15 cellular contexts compared by ENCODE assay signal in genomic region chr3:47496892-47497291, GRCh38. TPM values are rescaled to one million over a fixed set of nuclear protein-coding genes. Genes with fewer than 3 reads are reported as not detected.
DNase-seq lines count a peak whose midpoint lies in the region; ATAC-seq and TF ChIP-seq lines count a peak whose summit lies in the region.
"Had no signal": no experiment of that assay in that cellular context is flagged by ENCODE, and none has a peak within 500 bp of the region (broad histone marks: within the 10 kb centered on the region; RNA-seq: fewer than 3 reads in every experiment).

No MANE protein-coding gene starts in this region.

- H3K4me1 ChIP-seq in GM23338 (ENCODE audit: insufficient read depth) (no peaks in the 10 kb centered on the region), lower lobe of right lung (no peaks in the 10 kb centered on the region)

- peak overlapping the region; percentile 31; the same call in 1 of the 2 replicates for H3K27ac Mint-ChIP-seq in GM23338
- H3K27ac Mint-ChIP-seq in stimulated activated effector memory CD8-positive, alpha-beta T cell treated with anti-CD3 and anti-CD28 coated beads, Interleukin-12 subunit alpha, Interleukin-12 subunit beta, amount 100 ng/mL, for 72 hours = peak overlapping the region; percentile 17

- no peak overlapping the region for H3K4me3 Mint-ChIP-seq in GM23338
- no peak overlapping the region for H3K4me3 Mint-ChIP-seq in stimulated activated effector memory CD8-positive, alpha-beta T cell treated with anti-CD3 and anti-CD28 coated beads, Interleukin-12 subunit alpha, Interleukin-12 subunit beta, amount 100 ng/mL, for 72 hours

- no peak overlapping the region for H2AFZ ChIP-seq in GM23338

- peaks cover 8% of the 10 kb centered on the region for H3K27me3 Mint-ChIP-seq in GM23338 (ENCODE audit: insufficient read depth, low read depth, poor library complexity)

- H3K36me3 ChIP-seq in GM23338 (ENCODE audit: insufficient read depth) (peaks cover 13% of the 10 kb centered on the region), lower lobe of right lung (peaks cover 74% of the 10 kb centered on the region), WERI-Rb-1 (peaks cover 50% of the 10 kb centered on the region)

- ATAC-seq in GM23338 (no peak), lower lobe of right lung (peak; percentile 86 to 91)
- no peak for ATAC-seq in stimulated activated effector memory CD8-positive, alpha-beta T cell treated with anti-CD3 and anti-CD28 coated beads, Interleukin-12 subunit alpha, Interleukin-12 subunit beta, amount 100 ng/mL, for 72 hours

- peaks cover 3% of the 10 kb centered on the region; the same call in 1 of the 3 replicates for H3K4me1 Mint-ChIP-seq in GM23338
- no peaks in the 10 kb centered on the region for H3K4me1 Mint-ChIP-seq in stimulated activated effector memory CD8-positive, alpha-beta T cell treated with anti-CD3 and anti-CD28 coated beads, Interleukin-12 subunit alpha, Interleukin-12 subunit beta, amount 100 ng/mL, for 72 hours

- intact Hi-C loops in lower lobe of right lung (cut with DNase I) = no loop called here

- no peak overlapping the region for H3K27ac ChIP-seq in GM23338 (ENCODE audit: low read depth)
- H3K27ac ChIP-seq in cingulate gyrus (ENCODE audit: low read depth, low read length) = peak overlapping the region; percentile 4
- no peak overlapping the region for H3K27ac ChIP-seq in lower lobe of right lung
- H3K27ac ChIP-seq in WERI-Rb-1 = no peak overlapping the region

- TF ChIP-seq CTCF in GM23338 (conservative IDR thresholded peaks at IDR 0.05; ENCODE audit: low read depth in 2 of 2) (no peak), lower lobe of right lung (IDR thresholded peaks at IDR 0.05) (no peak), WERI-Rb-1 (IDR thresholded peaks at IDR 0.05; ENCODE audit: low read depth, low read length) (no peak)

- H3K9me2 ChIP-seq in GM23338 (ENCODE audit: insufficient read depth) = no peaks in the 10 kb centered on the region
- H3K9me2 ChIP-seq: SK-N-SH had no signal

- DNase-seq in GM23338 (ENCODE audit: low spot score) (no peak), lower lobe of right lung (no peak), WERI-Rb-1 (no peak)
- no peak for DNase-seq in stimulated activated effector memory CD8-positive, alpha-beta T cell treated with anti-CD3 and anti-CD28 coated beads, Interleukin-12 subunit alpha, Interleukin-12 subunit beta, amount 100 ng/mL, for 72 hours (ENCODE audit: low spot score in 2 of 2)
- DNase-seq in stimulated activated CD4-positive, alpha-beta T cell treated with anti-CD3 and anti-CD28 coated beads, Interleukin-1b, Interleukin-23, amount 100 ng/mL, for 48 hours = no peak
- no peak for DNase-seq in activated naive CD4-positive, alpha-beta T cell treated with Interleukin-2 at 50 U/mL for 16 hours
- DNase-seq: AML-193, DMS79, IMR-90, NCI-H187, NCI-H446 treated with DMSO at 0.1 percent for 48 hours, NCI-H526 treated with DMSO at 0.1 percent for 48 hours, SIG-M5, SK-N-SH had no signal

- no peaks in the 10 kb centered on the region for H4K20me1 ChIP-seq in GM23338 (replicated peaks; ENCODE audit: insufficient read depth)

- H3K4me2 ChIP-seq in GM23338 = no peak overlapping the region
- H3K4me2 ChIP-seq: SK-N-SH had no signal

- H3K4me3 ChIP-seq in GM23338 (no peak overlapping the region), lower lobe of right lung (no peak overlapping the region), WERI-Rb-1 (ENCODE audit: low read depth, low read length) (no peak overlapping the region)

- H3K27me3 ChIP-seq in GM23338 (ENCODE audit: insufficient read depth) (no peaks in the 10 kb centered on the region), lower lobe of right lung (ENCODE audit: low read depth) (no peaks in the 10 kb centered on the region), WERI-Rb-1 (ENCODE audit: insufficient read depth, low read depth, severe bottlenecking) (no peaks in the 10 kb centered on the region)

- no peaks in the 10 kb centered on the region for H3K79me2 ChIP-seq in GM23338 (replicated peaks; ENCODE audit: insufficient read depth)

- no peaks in the 10 kb centered on the region for H3F3A ChIP-seq in GM23338 (replicated peaks; ENCODE audit: low read depth)

- no peaks in the 10 kb centered on the region for H3K9me3 Mint-ChIP-seq in GM23338
- H3K9me3 Mint-ChIP-seq in stimulated activated effector memory CD8-positive, alpha-beta T cell treated with anti-CD3 and anti-CD28 coated beads, Interleukin-12 subunit alpha, Interleukin-12 subunit beta, amount 100 ng/mL, for 72 hours = no peaks in the 10 kb centered on the region

- peaks cover 60% of the 10 kb centered on the region for H3K36me3 Mint-ChIP-seq in GM23338 (ENCODE audit: low read depth)
- H3K36me3 Mint-ChIP-seq in stimulated activated effector memory CD8-positive, alpha-beta T cell treated with anti-CD3 and anti-CD28 coated beads, Interleukin-12 subunit alpha, Interleukin-12 subunit beta, amount 100 ng/mL, for 72 hours = peaks cover 70% of the 10 kb centered on the region

- H3K9me3 ChIP-seq in lower lobe of right lung (no peaks in the 10 kb centered on the region), WERI-Rb-1 (ENCODE audit: severe bottlenecking) (no peaks in the 10 kb centered on the region)
- H3K9me3 ChIP-seq: SK-N-SH had no signal

TF ChIP-seq in GM23338, 12 proteins besides CTCF, POLR2A, EP300 and RAD21:
- TF ChIP-seq NANOG (IDR thresholded peaks at IDR 0.05; ENCODE audit: borderline replicate concordance) = no peak
- TF ChIP-seq EZH2phosphoT487 (IDR thresholded peaks at IDR 0.05; ENCODE audit: unreplicated experiment) = no peak
- TF ChIP-seq ZNF114 (CRISPR knock-in tag; IDR thresholded peaks at IDR 0.05) = no peak
- TF ChIP-seq POLR2AphosphoS5 (IDR thresholded peaks at IDR 0.05; ENCODE audit: low read depth) = no peak
- TF ChIP-seq, protein P1, sequence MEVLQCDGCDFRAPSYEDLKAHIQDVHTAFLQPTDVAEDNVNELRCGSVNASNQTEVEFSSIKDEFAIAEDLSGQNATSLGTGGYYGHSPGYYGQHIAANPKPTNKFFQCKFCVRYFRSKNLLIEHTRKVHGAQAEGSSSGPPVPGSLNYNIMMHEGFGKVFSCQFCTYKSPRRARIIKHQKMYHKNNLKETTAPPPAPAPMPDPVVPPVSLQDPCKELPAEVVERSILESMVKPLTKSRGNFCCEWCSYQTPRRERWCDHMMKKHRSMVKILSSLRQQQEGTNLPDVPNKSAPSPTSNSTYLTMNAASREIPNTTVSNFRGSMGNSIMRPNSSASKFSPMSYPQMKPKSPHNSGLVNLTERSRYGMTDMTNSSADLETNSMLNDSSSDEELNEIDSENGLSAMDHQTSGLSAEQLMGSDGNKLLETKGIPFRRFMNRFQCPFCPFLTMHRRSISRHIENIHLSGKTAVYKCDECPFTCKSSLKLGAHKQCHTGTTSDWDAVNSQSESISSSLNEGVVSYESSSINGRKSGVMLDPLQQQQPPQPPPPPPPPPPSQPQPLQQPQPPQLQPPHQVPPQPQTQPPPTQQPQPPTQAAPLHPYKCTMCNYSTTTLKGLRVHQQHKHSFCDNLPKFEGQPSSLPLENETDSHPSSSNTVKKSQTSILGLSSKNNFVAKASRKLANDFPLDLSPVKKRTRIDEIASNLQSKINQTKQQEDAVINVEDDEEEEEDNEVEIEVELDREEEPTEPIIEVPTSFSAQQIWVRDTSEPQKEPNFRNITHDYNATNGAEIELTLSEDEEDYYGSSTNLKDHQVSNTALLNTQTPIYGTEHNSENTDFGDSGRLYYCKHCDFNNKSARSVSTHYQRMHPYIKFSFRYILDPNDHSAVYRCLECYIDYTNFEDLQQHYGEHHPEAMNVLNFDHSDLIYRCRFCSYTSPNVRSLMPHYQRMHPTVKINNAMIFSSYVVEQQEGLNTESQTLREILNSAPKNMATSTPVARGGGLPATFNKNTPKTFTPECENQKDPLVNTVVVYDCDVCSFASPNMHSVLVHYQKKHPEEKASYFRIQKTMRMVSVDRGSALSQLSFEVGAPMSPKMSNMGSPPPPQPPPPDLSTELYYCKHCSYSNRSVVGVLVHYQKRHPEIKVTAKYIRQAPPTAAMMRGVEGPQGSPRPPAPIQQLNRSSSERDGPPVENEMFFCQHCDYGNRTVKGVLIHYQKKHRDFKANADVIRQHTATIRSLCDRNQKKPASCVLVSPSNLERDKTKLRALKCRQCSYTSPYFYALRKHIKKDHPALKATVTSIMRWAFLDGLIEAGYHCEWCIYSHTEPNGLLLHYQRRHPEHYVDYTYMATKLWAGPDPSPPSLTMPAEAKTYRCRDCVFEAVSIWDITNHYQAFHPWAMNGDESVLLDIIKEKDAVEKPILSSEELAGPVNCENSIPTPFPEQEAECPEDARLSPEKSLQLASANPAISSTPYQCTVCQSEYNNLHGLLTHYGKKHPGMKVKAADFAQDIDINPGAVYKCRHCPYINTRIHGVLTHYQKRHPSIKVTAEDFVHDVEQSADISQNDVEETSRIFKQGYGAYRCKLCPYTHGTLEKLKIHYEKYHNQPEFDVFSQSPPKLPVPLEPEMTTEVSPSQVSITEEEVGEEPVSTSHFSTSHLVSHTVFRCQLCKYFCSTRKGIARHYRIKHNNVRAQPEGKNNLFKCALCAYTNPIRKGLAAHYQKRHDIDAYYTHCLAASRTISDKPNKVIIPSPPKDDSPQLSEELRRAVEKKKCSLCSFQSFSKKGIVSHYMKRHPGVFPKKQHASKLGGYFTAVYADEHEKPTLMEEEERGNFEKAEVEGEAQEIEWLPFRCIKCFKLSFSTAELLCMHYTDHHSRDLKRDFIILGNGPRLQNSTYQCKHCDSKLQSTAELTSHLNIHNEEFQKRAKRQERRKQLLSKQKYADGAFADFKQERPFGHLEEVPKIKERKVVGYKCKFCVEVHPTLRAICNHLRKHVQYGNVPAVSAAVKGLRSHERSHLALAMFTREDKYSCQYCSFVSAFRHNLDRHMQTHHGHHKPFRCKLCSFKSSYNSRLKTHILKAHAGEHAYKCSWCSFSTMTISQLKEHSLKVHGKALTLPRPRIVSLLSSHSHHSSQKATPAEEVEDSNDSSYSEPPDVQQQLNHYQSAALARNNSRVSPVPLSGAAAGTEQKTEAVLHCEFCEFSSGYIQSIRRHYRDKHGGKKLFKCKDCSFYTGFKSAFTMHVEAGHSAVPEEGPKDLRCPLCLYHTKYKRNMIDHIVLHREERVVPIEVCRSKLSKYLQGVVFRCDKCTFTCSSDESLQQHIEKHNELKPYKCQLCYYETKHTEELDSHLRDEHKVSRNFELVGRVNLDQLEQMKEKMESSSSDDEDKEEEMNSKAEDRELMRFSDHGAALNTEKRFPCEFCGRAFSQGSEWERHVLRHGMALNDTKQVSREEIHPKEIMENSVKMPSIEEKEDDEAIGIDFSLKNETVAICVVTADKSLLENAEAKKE (CRISPR knock-in tag; IDR thresholded peaks at IDR 0.05) = no peak
- TF ChIP-seq CREB1 (CRISPR knock-in tag; IDR thresholded peaks at IDR 0.05; ENCODE audit: low read depth) = no peak
TF ChIP-seq in GM23338: peak in this region for 0.

RNA-seq across cellular contexts. Expression of gene ELP6, which starts 16.6 kb away (rescaled TPM):
- 33.7 and 40.5 TPM in 2 replicates for total RNA-seq in GM23338 (2014; rRNA removed; shearing (Covaris generic))
- 41.6 and 42.8 TPM in 2 replicates for polyA plus RNA-seq in GM23338 (2016; fragmentation: Nextera tagmentation; extraction: Ambion mirVana)
- total RNA-seq in lower lobe of right lung = 18.8 TPM

RNA-seq across cellular contexts. Expression of gene SCAP, which starts 21.2 kb away (rescaled TPM):
- 122 and 141 TPM in 2 replicates for total RNA-seq in GM23338 (2014; rRNA removed; shearing (Covaris generic))
- 30.7 and 35.5 TPM in 2 replicates for polyA plus RNA-seq in GM23338 (2016; fragmentation: Nextera tagmentation; extraction: Ambion mirVana)
- 61.3 TPM for total RNA-seq in lower lobe of right lung

Comparison
In these comparisons a context has a peak if more than half of its experiments do, and no peak if none do; other contexts are left out.
1. ATAC-seq: peak in lower lobe of right lung (2 of 2); none in GM23338 (single experiment) and stimulated activated effector memory CD8-positive, alpha-beta T cell treated with anti-CD3 and anti-CD28 coated beads, Interleukin-12 subunit alpha, Interleukin-12 subunit beta, amount 100 ng/mL, for 72 hours (single experiment).